ENCODE assay signal across 22 cellular contexts in the genomic region with DNA sequence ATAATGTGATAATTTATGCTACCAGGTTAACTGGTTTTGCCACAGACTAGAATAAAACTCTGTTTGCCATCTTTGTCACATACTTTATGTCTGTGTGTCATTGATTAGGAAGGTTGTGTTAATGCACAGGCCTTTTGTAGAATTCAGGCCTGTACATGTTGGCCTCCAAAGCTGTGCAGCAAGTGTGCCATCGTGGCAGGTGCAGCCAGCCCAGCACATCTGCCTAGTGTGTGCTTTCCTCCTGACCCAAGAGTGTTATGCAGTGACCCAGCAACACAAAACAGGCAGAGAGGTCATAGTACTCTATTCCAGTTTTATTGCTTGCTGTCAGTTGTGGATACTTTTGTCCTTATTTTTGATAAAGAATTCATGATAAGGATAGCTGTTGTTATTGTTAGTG. TPM values are rescaled to one million over a fixed set of nuclear protein-coding genes. Genes with fewer than 3 reads are reported as not detected.
DNase-seq lines count a peak whose midpoint lies in the region; ATAC-seq and TF ChIP-seq lines count a peak whose summit lies in the region.
"Had no signal": no experiment of that assay in that cellular context is flagged by ENCODE, and none has a peak within 500 bp of the region (broad histone marks: within the 10 kb centered on the region; RNA-seq: fewer than 3 reads in every experiment).

No MANE protein-coding gene starts in this region.

- H3K27ac Mint-ChIP-seq in CD4-positive, alpha-beta T cell, result no peak overlapping the region
- H3K27ac Mint-ChIP-seq: activated naive CD8-positive, alpha-beta T cell; activated T-helper 1 cell treated with anti-CD3 and anti-CD28 coated beads, Interleukin-12 subunit alpha, Interleukin-12 subunit beta, Interleukin-2, Interleukin-4 antibody, amounts not matched to agents 30 ng/mL and 10 ng/mL and 1 ng/mL, durations not matched to agents 14 hours and 24 hours and 36 hours; CD8-positive, alpha-beta T cell; IgD-negative memory B cell; stimulated activated memory B cell treated with anti-CD40 and anti-IgM and Interleukin-4, amounts not matched to agents 10 μg/mL and 1 μg/mL and 100 μg/mL, for 72 hours had no signal

- H3K9me3 Mint-ChIP-seq in CD4-positive, alpha-beta T cell, result no peaks in the 10 kb centered on the region
- H3K9me3 Mint-ChIP-seq: activated T-helper 1 cell treated with anti-CD3 and anti-CD28 coated beads, Interleukin-12 subunit alpha, Interleukin-12 subunit beta, Interleukin-2, Interleukin-4 antibody, amounts not matched to agents 30 ng/mL and 10 ng/mL and 1 ng/mL, durations not matched to agents 14 hours and 24 hours and 36 hours; CD8-positive, alpha-beta T cell; IgD-negative memory B cell; naive B cell; stimulated activated memory B cell treated with anti-CD40 and anti-IgM and Interleukin-4, amounts not matched to agents 10 μg/mL and 1 μg/mL and 100 μg/mL, for 72 hours had no signal

- no peaks in the 10 kb centered on the region for H3K27me3 ChIP-seq in CD4-positive, alpha-beta T cell (ENCODE audit: control insufficient read depth, insufficient read depth, low read length)
- H3K27me3 ChIP-seq in DND-41 (ENCODE audit: insufficient read depth, low read length, poor library complexity), result peaks cover 12% of the 10 kb centered on the region

- DNase-seq in CD4-positive, alpha-beta T cell, result no peak
- DNase-seq in DND-41 (no peak), NCI-H748 (lab: John Stamatoyannopoulos, UW; ENCODE audit: unreplicated experiment) (peak; percentile 91), epithelial cell of prostate (ENCODE audit: low read depth, low spot score) (no peak), HCEC 1CT (no peak), GM13976 (ENCODE audit: low spot score) (no peak), SIG-M5 treated with dmso at 0.1 percent for 504 hours (lab: John Stamatoyannopoulos, UW; ENCODE audit: unreplicated experiment) (no peak)
- DNase-seq: CD8-positive, alpha-beta T cell; hippocampal formation; kidney; naive B cell; NCI-H2081 treated with DMSO at 0.1 percent for 48 hours had no signal

- intact Hi-C loops in CD4-positive, alpha-beta T cell (cut with DNase I, micrococcal nuclease), result loop anchor here in 1 of 2 experiments (5.0 to 10.0 kb wide), 2 partner anchors 87 to 470 kb away; no protein-coding TSS in a partner anchor

- CTCF ChIA-PET in CD4-positive, alpha-beta T cell (lab: Charles Lee), result no interaction called here

- no peak overlapping the region for H2AFZ ChIP-seq in DND-41 (ENCODE audit: low read depth, low read length)

- no peaks in the 10 kb centered on the region for H3K9me3 ChIP-seq in CD4-positive, alpha-beta T cell (ENCODE audit: control insufficient read depth, low read length)
- no peaks in the 10 kb centered on the region for H3K9me3 ChIP-seq in DND-41 (ENCODE audit: insufficient read depth, low read length, severe bottlenecking)
- H3K9me3 ChIP-seq: HAP-1, thoracic aorta had no signal

- peaks cover 23% of the 10 kb centered on the region for H3K36me3 Mint-ChIP-seq in CD4-positive, alpha-beta T cell (ENCODE audit: low read depth)

- POLR2A ChIA-PET in CD4-positive, alpha-beta T cell (lab: Charles Lee), result no interaction called here

- peak overlapping the region; percentile 5 for H3K4me3 Mint-ChIP-seq in CD4-positive, alpha-beta T cell
- H3K4me3 Mint-ChIP-seq: activated naive CD8-positive, alpha-beta T cell; activated T-helper 1 cell treated with anti-CD3 and anti-CD28 coated beads, Interleukin-12 subunit alpha, Interleukin-12 subunit beta, Interleukin-2, Interleukin-4 antibody, amounts not matched to agents 30 ng/mL and 10 ng/mL and 1 ng/mL, durations not matched to agents 14 hours and 24 hours and 36 hours; CD8-positive, alpha-beta T cell; stimulated activated memory B cell treated with anti-CD40 and anti-IgM and Interleukin-4, amounts not matched to agents 10 μg/mL and 1 μg/mL and 100 μg/mL, for 72 hours had no signal

- no peak for TF ChIP-seq CTCF in CD4-positive, alpha-beta T cell (IDR thresholded peaks at IDR 0.05)
- no peak for TF ChIP-seq CTCF in DND-41 (IDR thresholded peaks at IDR 0.05; ENCODE audit: borderline replicate concordance, extremely low read depth, low read length, poor library complexity, severe bottlenecking)
- TF ChIP-seq CTCF in GM13976 (IDR thresholded peaks at IDR 0.05; ENCODE audit: borderline replicate concordance, control extremely low read depth, extremely low read depth, insufficient read depth, missing control alignments), result no peak

- peaks cover 85% of the 10 kb centered on the region for H3K79me2 ChIP-seq in DND-41 (ENCODE audit: insufficient read depth, low read length)

- peaks cover 42% of the 10 kb centered on the region for H4K20me1 ChIP-seq in DND-41 (ENCODE audit: insufficient read depth, low read length)

- in situ Hi-C loops in GM13976 (cut with MboI; ENCODE audit: low sequenced_read_pairs, unreplicated experiment), result no loop called here

- H3K27me3 Mint-ChIP-seq in CD4-positive, alpha-beta T cell, result no peaks in the 10 kb centered on the region
- H3K27me3 Mint-ChIP-seq: activated naive CD8-positive, alpha-beta T cell; IgD-negative memory B cell; stimulated activated memory B cell treated with anti-CD40 and anti-IgM and Interleukin-4, amounts not matched to agents 10 μg/mL and 1 μg/mL and 100 μg/mL, for 72 hours had no signal

- no peak overlapping the region for H3K27ac ChIP-seq in CD4-positive, alpha-beta T cell (ENCODE audit: low read depth, low read length)
- no peak overlapping the region for H3K27ac ChIP-seq in DND-41 (ENCODE audit: low read length)
- peak overlapping the region; percentile 92 for H3K27ac ChIP-seq in epithelial cell of prostate
- H3K27ac ChIP-seq: coronary artery, HL-60, thoracic aorta had no signal

- H3K4me1 Mint-ChIP-seq in CD4-positive, alpha-beta T cell (ENCODE audit: low read depth), result peaks cover 79% of the 10 kb centered on the region

- no peak overlapping the region for H3K9ac ChIP-seq in DND-41 (ENCODE audit: low read depth, low read length)

- H3K4me1 ChIP-seq in DND-41 (ENCODE audit: insufficient read depth, low read length), result peaks cover 33% of the 10 kb centered on the region

- peak overlapping the region; percentile 23; the same call in 1 of the 2 replicates for H3K4me2 ChIP-seq in DND-41 (ENCODE audit: insufficient read depth, low read length)

- H3K4me3 ChIP-seq in DND-41 (ENCODE audit: low read depth in 1 of 2, low read length in 2 of 2), result no peak overlapping the region
- H3K4me3 ChIP-seq: coronary artery, HAP-1, thoracic aorta had no signal

- no peak for ATAC-seq in CD4-positive, alpha-beta T cell (ENCODE audit: poor library complexity)
- ATAC-seq in DND-41 (ENCODE audit: insufficient read depth, low read depth) (no peak), GM21381 (IDR thresholded peaks at IDR 0.05; ENCODE audit: unreplicated experiment) (no peak)
- ATAC-seq: CD8-positive, alpha-beta T cell; sciatic nerve; stimulated activated memory B cell treated with anti-CD40 and anti-IgM and Interleukin-4, amounts not matched to agents 10 μg/mL and 1 μg/mL and 100 μg/mL, for 72 hours had no signal

- H3K36me3 ChIP-seq in DND-41 (ENCODE audit: insufficient read depth, low read length), result peaks cover 9% of the 10 kb centered on the region; the same call in 1 of the 2 replicates
- H3K36me3 ChIP-seq: thoracic aorta had no signal

RNA-seq across cellular contexts. Expression of gene MAP3K4, which starts 3.7 kb away (rescaled TPM):
- total RNA-seq in CD4-positive, alpha-beta T cell, result 10 to 100 TPM; 75.5 to 80.3 TPM
